ENCODE assay signal across 26 cellular contexts in genomic region chr7:90923576-90923975, GRCh38.
"Had no signal": no experiment of that assay in that cellular context is flagged by ENCODE, and none has a peak within 500 bp of the region (broad histone marks: within the 10 kb centered on the region; RNA-seq: fewer than 3 reads in every experiment).

No MANE protein-coding gene starts in this region.

- H3K27ac ChIP-seq: left ventricle myocardium inferior, pancreas, prostate gland, skin epidermis, stomach, testis, thyroid gland, transverse colon, upper lobe of left lung, vagina had no signal

- ATAC-seq: mucosa of descending colon; naive thymus-derived CD4-positive, alpha-beta T cell; natural killer cell treated with Interleukin-12 subunit alpha and Interleukin-12 subunit beta and Interleukin-15 and Interleukin-18, amount 100 ng/mL, for 72 hours; pancreas; right cardiac atrium; sciatic nerve; stimulated activated naive B cell treated with anti-CD40 and anti-IgM and Interleukin-4, amounts not matched to agents 10 μg/mL and 1 μg/mL and 100 μg/mL, for 72 hours; stimulated activated naive CD8-positive, alpha-beta T cell treated with anti-CD3 and anti-CD28 coated beads, Interleukin-15, Interleukin-2, amounts not matched to agents 100 U/mL and 50 U/mL, for 24 hours had no signal

- DNase-seq: islet precursor cell; left ventricle myocardium inferior; midbrain; mucosa of descending colon; naive thymus-derived CD4-positive, alpha-beta T cell; pancreas; posterior cingulate gyrus; retina; right cardiac atrium; stimulated activated CD4-positive, alpha-beta T cell treated with anti-CD3 and anti-CD28 coated beads, Interleukin-12 subunit alpha, Interleukin-12 subunit beta, amount 100 ng/mL, for 4 hours; stimulated activated CD4-positive, alpha-beta T cell treated with anti-CD3 and anti-CD28 coated beads, Interleukin-15, amount 100 ng/mL, for 24 hours; stimulated activated CD4-positive, alpha-beta T cell treated with anti-CD3 and anti-CD28 coated beads, Interleukin-2, amount 100 ng/mL, for 24 hours; stimulated activated CD4-positive, alpha-beta T cell treated with anti-CD3 and anti-CD28 coated beads, Interleukin-4, amount 100 ng/mL, for 1 hour; stimulated activated naive B cell treated with anti-CD40 and anti-IgM and Interleukin-4, amounts not matched to agents 10 μg/mL and 1 μg/mL and 100 μg/mL, for 72 hours; stimulated activated naive CD8-positive, alpha-beta T cell treated with anti-CD3 and anti-CD28 coated beads, Interleukin-15, Interleukin-2, amounts not matched to agents 100 U/mL and 50 U/mL, for 24 hours; stomach; testis; thyroid gland; transverse colon; upper lobe of left lung had no signal

- H3K9me3 ChIP-seq: left ventricle myocardium inferior, mucosa of descending colon, pancreas, prostate gland, stomach, testis, thyroid gland, transverse colon, upper lobe of left lung, vagina had no signal

- H3K36me3 ChIP-seq: left ventricle myocardium inferior, pancreas, prostate gland, stomach, thyroid gland, transverse colon, upper lobe of left lung, vagina had no signal

- H3K4me1 ChIP-seq: left ventricle myocardium inferior, pancreas, prostate gland, stomach, testis, thyroid gland, transverse colon, upper lobe of left lung, vagina had no signal

- H3K27me3 ChIP-seq: pancreas, stomach, testis, thyroid gland, transverse colon, upper lobe of left lung, vagina had no signal

- H3K4me3 ChIP-seq: left ventricle myocardium inferior, lung, mucosa of descending colon, pancreas, prostate gland, skin epidermis, stomach, testis, thyroid gland, transverse colon, upper lobe of left lung, vagina had no signal
